Comparison of ENCODE assay signal across 13 cellular contexts in the genomic region with DNA sequence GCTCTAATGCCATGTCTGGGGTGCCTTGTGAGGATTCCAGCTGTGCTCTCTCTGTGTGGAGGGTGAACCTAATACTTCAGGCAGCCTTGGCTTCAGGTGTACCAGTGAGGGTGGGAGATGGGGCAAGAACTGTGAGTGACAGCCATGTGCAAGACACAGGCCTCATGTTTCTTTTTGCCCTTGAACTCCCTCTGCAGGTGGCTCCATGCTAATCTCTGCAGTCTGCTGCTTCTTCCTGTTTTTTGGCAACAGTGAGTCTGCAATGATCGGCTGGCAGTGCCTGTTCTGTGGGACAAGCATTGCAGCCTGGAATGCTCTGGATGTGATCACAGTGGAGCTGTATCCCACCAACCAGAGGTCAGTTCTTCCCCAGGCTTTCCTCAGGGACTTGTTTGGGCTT.
A peak's percentile ranks its signal among the peaks of the same experiment; 100 is the strongest.
DNase-seq lines count a peak whose midpoint lies in the region; ATAC-seq and TF ChIP-seq lines count a peak whose summit lies in the region.
"Had no signal": no experiment of that assay in that cellular context is flagged by ENCODE, and none has a peak within 500 bp of the region (broad histone marks: within the 10 kb centered on the region; RNA-seq: fewer than 3 reads in every experiment).

No MANE protein-coding gene starts in this region.

- ATAC-seq in GM18867 (IDR thresholded peaks at IDR 0.05; ENCODE audit: unreplicated experiment) (peak; percentile 42), HG03439 (IDR thresholded peaks at IDR 0.05; ENCODE audit: unreplicated experiment) (no peak), GM19035 (IDR thresholded peaks at IDR 0.05; ENCODE audit: unreplicated experiment) (no peak)
- ATAC-seq: body of pancreas had no signal

- no peaks in the 10 kb centered on the region for H3K27me3 ChIP-seq in NT2/D1 (ENCODE audit: insufficient read depth, insufficient read length)
- no peaks in the 10 kb centered on the region for H3K27me3 ChIP-seq in effector memory CD4-positive, alpha-beta T cell (replicated peaks; ENCODE audit: control insufficient read depth, insufficient read depth, low read length, poor library complexity, severe bottlenecking)
- H3K27me3 ChIP-seq: body of pancreas had no signal

- H3K27ac ChIP-seq in effector memory CD4-positive, alpha-beta T cell (ENCODE audit: insufficient read depth, low read length, poor library complexity, severe bottlenecking) = no peak overlapping the region
- H3K27ac ChIP-seq: body of pancreas had no signal

- H3K9me3 ChIP-seq in NT2/D1 (ENCODE audit: insufficient read depth, low read length) = no peaks in the 10 kb centered on the region; the same call in 1 of the 2 replicates
- H3K9me3 ChIP-seq in effector memory CD4-positive, alpha-beta T cell (ENCODE audit: control insufficient read depth, low read length) = no peaks in the 10 kb centered on the region
- H3K9me3 ChIP-seq: body of pancreas had no signal

- H3K36me3 ChIP-seq in NT2/D1 (ENCODE audit: insufficient read depth, insufficient read length, low read length) = no peaks in the 10 kb centered on the region
- no peaks in the 10 kb centered on the region for H3K36me3 ChIP-seq in effector memory CD4-positive, alpha-beta T cell (ENCODE audit: control insufficient read depth, insufficient read depth, low read length)

- no peak overlapping the region for H3K9ac ChIP-seq in NT2/D1 (ENCODE audit: insufficient read length, low read depth)

- H3K4me3 ChIP-seq in NT2/D1 (ENCODE audit: insufficient read length, low read depth) (no peak overlapping the region), epithelial cell of proximal tubule (ENCODE audit: low read depth, low read length) (no peak overlapping the region)
- H3K4me3 ChIP-seq in effector memory CD4-positive, alpha-beta T cell (ENCODE audit: insufficient read depth, low read depth, low read length, poor library complexity, severe bottlenecking) = no peak overlapping the region
- H3K4me3 ChIP-seq: body of pancreas had no signal

- DNase-seq in CD1c-positive myeloid dendritic cell (ENCODE audit: extremely low spot score) (peak; percentile 37), NT2/D1 (ENCODE audit: low read depth, low spot score) (peak; percentile 28), epithelial cell of proximal tubule (ENCODE audit: low read depth) (no peak), NCI-H1048 (lab: John Stamatoyannopoulos, UW) (no peak)
- no peak for DNase-seq in effector memory CD4-positive, alpha-beta T cell
- DNase-seq: activated T-cell treated with anti-CD3 and anti-CD28 coated beads for 4 hours; body of pancreas; NCI-H1436; stimulated activated CD4-positive, alpha-beta T cell treated with anti-CD3 and anti-CD28 coated beads, Interleukin-4, amount 100 ng/mL, for 4 hours; T-helper 1 cell had no signal

- H3K4me1 ChIP-seq in NT2/D1 (ENCODE audit: insufficient read depth, insufficient read length) = no peaks in the 10 kb centered on the region
- H3K4me1 ChIP-seq in effector memory CD4-positive, alpha-beta T cell (ENCODE audit: control insufficient read depth, insufficient read depth, low read length, poor library complexity, severe bottlenecking) = no peaks in the 10 kb centered on the region
- H3K4me1 ChIP-seq: body of pancreas had no signal

- TF ChIP-seq CTCF in epithelial cell of proximal tubule (conservative IDR thresholded peaks at IDR 0.05; ENCODE audit: low read depth, low read length) = peak; percentile 19

Comparison
In these comparisons a context has a peak if more than half of its experiments do, and no peak if none do; other contexts are left out.
1. DNase-seq: peak in CD1c-positive myeloid dendritic cell (single experiment) and NT2/D1 (single experiment); none in epithelial cell of proximal tubule (single experiment), NCI-H1048 (single experiment) and effector memory CD4-positive, alpha-beta T cell (0 of 3).